Comparison of ENCODE assay signal across 9 cellular contexts in the genomic region with DNA sequence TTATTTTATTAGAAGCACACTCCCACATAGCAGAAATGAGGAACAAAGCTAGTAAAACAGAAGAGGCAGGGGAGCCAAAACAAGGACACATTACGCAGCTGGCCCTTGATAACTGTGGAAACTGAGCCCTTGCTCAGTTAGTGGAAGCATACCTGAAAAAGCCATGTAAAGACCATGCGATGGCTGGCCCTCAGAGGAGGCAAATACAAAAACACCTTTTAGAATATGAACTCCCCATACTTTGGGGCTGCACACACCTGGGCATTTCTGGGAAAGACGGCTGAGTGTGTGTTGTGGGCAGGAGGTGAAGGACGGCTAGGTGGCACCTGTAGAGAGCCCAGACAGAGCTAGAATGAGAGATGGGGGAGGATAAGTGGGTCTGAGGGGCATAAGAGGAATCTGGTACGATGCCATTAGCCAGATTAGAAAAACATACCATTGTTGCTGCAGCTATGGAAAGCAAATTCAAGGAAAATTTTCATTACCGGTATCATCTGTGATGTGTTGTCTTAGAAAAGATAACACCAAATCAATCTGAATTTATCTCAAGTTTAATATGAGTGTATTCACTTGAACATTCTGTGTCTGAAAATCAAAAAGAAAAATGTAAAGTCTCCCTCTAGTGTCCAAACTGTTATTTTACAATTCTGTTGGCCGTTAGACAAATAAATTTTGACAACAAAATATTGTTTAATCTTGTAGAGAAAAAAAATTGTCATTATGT. TPM values are rescaled to one million over a fixed set of nuclear protein-coding genes. Genes with fewer than 3 reads are reported as not detected.
DNase-seq lines count a peak whose midpoint lies in the region; ATAC-seq, FAIRE-seq and TF ChIP-seq lines count a peak whose summit lies in the region.
"Had no signal": no experiment of that assay in that cellular context is flagged by ENCODE, and none has a peak within 500 bp of the region (broad histone marks: within the 10 kb centered on the region; RNA-seq: fewer than 3 reads in every experiment).

No MANE protein-coding gene starts in this region.

- no peaks in the 10 kb centered on the region for H3K27me3 ChIP-seq in AG04450 (ENCODE audit: control insufficient read depth, insufficient read depth, low read length)
- H3K27me3 ChIP-seq in keratinocyte (ENCODE audit: control insufficient read depth, extremely low read depth, insufficient read depth, low read length) = no peaks in the 10 kb centered on the region

- CTCF ChIA-PET in AG04450 (lab: Charles Lee) = interaction anchor here (0.8 to 2.0 kb wide), 5 partner anchors 8 to 202 kb away, joined by 3 to 8 read pairs (median 4); no protein-coding TSS in a partner anchor

- H3K4me3 ChIP-seq in AG04450 (ENCODE audit: low read depth, low read length) (no peak overlapping the region), keratinocyte (ENCODE audit: control insufficient read depth in 2 of 3, extremely low read depth in 1 of 3, insufficient read depth in 2 of 3, low read depth in 1 of 3, low read length in 3 of 3) (no peak overlapping the region), lower leg skin (ENCODE audit: low read depth, poor library complexity, severe bottlenecking) (no peak overlapping the region)

- peaks cover 4% of the 10 kb centered on the region for H3K4me1 ChIP-seq in keratinocyte (ENCODE audit: control insufficient read depth, extremely low read depth, insufficient read depth, low read length)

- no peaks in the 10 kb centered on the region for H3K36me3 ChIP-seq in keratinocyte (ENCODE audit: control insufficient read depth in 2 of 2, extremely low read depth in 1 of 2, insufficient read depth in 2 of 2, low read length in 2 of 2)

- no peaks in the 10 kb centered on the region for H3K9me1 ChIP-seq in keratinocyte (ENCODE audit: control insufficient read depth, extremely low read depth, insufficient read depth, low read length)

- DNase-seq in AG04450 (ENCODE audit: low read depth, low spot score) = no peak
- no peak for DNase-seq in GM12892 (ENCODE audit: insufficient read length)
- peak; percentile 22 for DNase-seq in SW480 (ENCODE audit: low spot score)
- no peak for DNase-seq in keratinocyte (ENCODE audit: low read depth, low spot score)
- no peak for DNase-seq in posterior cingulate gyrus
- DNase-seq in central memory CD4-positive, alpha-beta T cell = no peak
- DNase-seq in lower leg skin (ENCODE audit: low spot score in 2 of 2) = no peak
- DNase-seq: naive thymus-derived CD4-positive, alpha-beta T cell had no signal

- POLR2A ChIA-PET in AG04450 (lab: Yijun Ruan, JAX) = no interaction called here

- dilution Hi-C loops in keratinocyte (cut with MboI; ENCODE audit: extremely low pct_ligation_motif_present, low sequenced_read_pairs) = no loop called here

- H3K9me3 ChIP-seq in AG04450 (ENCODE audit: control insufficient read depth, insufficient read depth, low read length) = no peaks in the 10 kb centered on the region
- H3K9me3 ChIP-seq in keratinocyte (ENCODE audit: control insufficient read depth, low read depth, low read length) = no peaks in the 10 kb centered on the region

- ATAC-seq in HG02981 (IDR thresholded peaks at IDR 0.05; ENCODE audit: unreplicated experiment) = no peak
- ATAC-seq: naive thymus-derived CD4-positive, alpha-beta T cell had no signal

- H3K4me2 ChIP-seq in keratinocyte (ENCODE audit: control insufficient read depth, extremely low read depth, insufficient read depth, low read depth, low read length) = no peak overlapping the region

- TF ChIP-seq POLR2A in GM12892 (IDR thresholded peaks at IDR 0.05; ENCODE audit: low read depth, low read length) (no peak), lower leg skin (IDR thresholded peaks at IDR 0.05) (no peak)

- 59 to 61% methylated on average over 7 of the region's 7 CpGs for WGBS in lower leg skin, 2 donors

- H3K9ac ChIP-seq in keratinocyte (ENCODE audit: control insufficient read depth, extremely low read depth, insufficient read depth, low read length) = no peak overlapping the region

- no peaks in the 10 kb centered on the region for H3K79me2 ChIP-seq in keratinocyte (ENCODE audit: control insufficient read depth, insufficient read depth, low read length)

- intact Hi-C loops in posterior cingulate gyrus (cut with DNase I) = loop anchor here (5.0 kb wide), 1 partner anchor 257 kb away; no protein-coding TSS in a partner anchor
- intact Hi-C loops in lower leg skin (cut with DNase I; ENCODE audit: low total_unique reads) = loop anchor here (10.0 kb wide), 1 partner anchor 1150 kb away; no protein-coding TSS in a partner anchor

- FAIRE-seq in GM12892 (lab: Jason Lieb, UNC) = peak; percentile 36
- FAIRE-seq in keratinocyte (lab: Jason Lieb, UNC) = no peak

- H3K27ac ChIP-seq in AG04450 (ENCODE audit: low read depth, low read length) = no peak overlapping the region
- no peak overlapping the region for H3K27ac ChIP-seq in keratinocyte (ENCODE audit: control insufficient read depth, insufficient read depth, low read length)

- TF ChIP-seq CTCF in AG04450 (IDR thresholded peaks at IDR 0.05; ENCODE audit: low read depth, low read length) (peak; percentile 45), keratinocyte (optimal IDR thresholded peaks at IDR 0.05 in 1 of 3, IDR thresholded peaks at IDR 0.05 in 1 of 3, conservative IDR thresholded peaks at IDR 0.05 in 1 of 3; ENCODE audit: extremely low read depth in 1 of 3, insufficient read depth in 2 of 3, low read length in 3 of 3) (peak in 2 of 3 experiments; percentile 21 to 30), lower leg skin (IDR thresholded peaks at IDR 0.05) (no peak)

- H4K20me1 ChIP-seq in keratinocyte (ENCODE audit: control insufficient read depth, extremely low read depth, insufficient read depth, low read length) = no peaks in the 10 kb centered on the region

- no peak overlapping the region for H2AFZ ChIP-seq in keratinocyte (ENCODE audit: control insufficient read depth, low read length)

RNA-seq across cellular contexts. Expression of a gene that starts 45.2 kb away (rescaled TPM):
- polyA plus RNA-seq in AG04450 (2011; rRNA removed) (not detected in 2 replicates), keratinocyte (not detected in 3 replicates)
- polyA minus RNA-seq in AG04450 (2011; rRNA and poly(A)+ RNA removed) = not detected in 2 replicates
- not detected for polyA plus RNA-seq in GM12892 (2012; ENCODE audit: missing spikeins)
- polyA plus RNA-seq in keratinocyte (2011; ENCODE audit: low read depth) = not detected
- polyA plus RNA-seq in keratinocyte (2011; cell fraction: cytosol; rRNA removed) = not detected in 2 replicates
- polyA plus RNA-seq in keratinocyte (2011; cell fraction: nucleus; rRNA removed) = not detected in 2 replicates
- polyA plus RNA-seq in keratinocyte (2012; ENCODE audit: low replicate concordance) = 0.20 TPM in 1 of 2 replicates, not detected in the other
- polyA minus RNA-seq in keratinocyte = not detected in 3 replicates
- polyA minus RNA-seq in keratinocyte (2011; cell fraction: cytosol; rRNA and poly(A)+ RNA removed) = not detected
- not detected in 2 replicates for polyA minus RNA-seq in keratinocyte (2011; cell fraction: nucleus; rRNA and poly(A)+ RNA removed)
- not detected for total RNA-seq in lower leg skin
- total RNA-seq: naive thymus-derived CD4-positive, alpha-beta T cell had no signal
- polyA plus RNA-seq: naive thymus-derived CD4-positive, alpha-beta T cell had no signal

Comparison
In these comparisons a context has a peak if more than half of its experiments do, and no peak if none do; other contexts are left out.
1. CTCF ChIP-seq: peak in AG04450 (single experiment) and keratinocyte (2 of 3); none in lower leg skin (0 of 3).